In genomic region chr19:46815833-46816627, GRCh38 we compare ENCODE assay signal across 1 cellular context.
TF ChIP-seq lines count a peak whose summit lies in the region.

No MANE protein-coding gene starts in this region.

TF ChIP-seq in HCT116, 20 proteins besides CTCF, POLR2A, EP300 and RAD21 (continued from another document):
- no peak for TF ChIP-seq REST (IDR thresholded peaks at IDR 0.05; ENCODE audit: low read depth)
- TF ChIP-seq EGR1 (IDR thresholded peaks at IDR 0.05; ENCODE audit: low read depth) = peak; percentile 36; the same call in 1 of the 2 replicates
- TF ChIP-seq CBX3 (IDR thresholded peaks at IDR 0.05; ENCODE audit: low read depth) = peak; percentile 42; the same call in 1 of the 2 replicates
- TF ChIP-seq EZH2 (IDR thresholded peaks at IDR 0.05) = no peak
- 0 out of 2 replicates have a peak, but pooled peaks have one; percentile 47 for TF ChIP-seq SIN3A (IDR thresholded peaks at IDR 0.05; ENCODE audit: low read depth)
- no peak for TF ChIP-seq SRF (IDR thresholded peaks at IDR 0.05; ENCODE audit: low read depth)
- peak; percentile 44 for TF ChIP-seq SP1 (IDR thresholded peaks at IDR 0.05; ENCODE audit: low read depth)
- TF ChIP-seq JUND (IDR thresholded peaks at IDR 0.05) = no peak
- no peak for TF ChIP-seq ZNF274 (IDR thresholded peaks at IDR 0.05; ENCODE audit: low read depth, low read length)
- TF ChIP-seq TCF7L2 (IDR thresholded peaks at IDR 0.05; ENCODE audit: borderline replicate concordance, extremely low read depth, insufficient read depth, insufficient read length) = peak; percentile 75
- no peak for TF ChIP-seq ZBTB33 (IDR thresholded peaks at IDR 0.05; ENCODE audit: extremely low read depth, insufficient replicate concordance, low read length)
- peak; percentile 81 for TF ChIP-seq MAX (IDR thresholded peaks at IDR 0.05)
